8 cellular contexts compared by ENCODE assay signal in genomic region chr12:130031571-130032189, GRCh38.
DNase-seq lines count a peak whose midpoint lies in the region; ATAC-seq, FAIRE-seq and TF ChIP-seq lines count a peak whose summit lies in the region.

No MANE protein-coding gene starts in this region.

- no peak overlapping the region for H3K27ac ChIP-seq in kidney (ENCODE audit: low read depth in 2 of 2, low read length in 2 of 2)

- H3K4me3 ChIP-seq in AG10803 (ENCODE audit: low read length) = no peak overlapping the region
- H3K4me3 ChIP-seq in kidney (ENCODE audit: low read length in 2 of 2) = no peak overlapping the region

- peak; percentile 85 for TF ChIP-seq CTCF in AG10803 (conservative IDR thresholded peaks at IDR 0.05; ENCODE audit: low read length)
- TF ChIP-seq CTCF in kidney (IDR thresholded peaks at IDR 0.05; ENCODE audit: borderline replicate concordance, extremely low read depth, insufficient read depth) = peak; percentile 64

- DNase-seq in AG10803 (ENCODE audit: low read depth) = peak; percentile 6
- peak; percentile 56 for DNase-seq in HT1080 (ENCODE audit: low read depth)
- peak; percentile 18 for DNase-seq in T follicular helper cell (ENCODE audit: low read depth)
- peak; percentile 61 for DNase-seq in astrocyte of the hippocampus (ENCODE audit: low read depth, low spot score)
- DNase-seq in kidney = no peak
- peak; percentile 13 to 45 (median 26) for DNase-seq in stimulated activated CD4-positive, alpha-beta T cell treated with anti-CD3 and anti-CD28 coated beads, TNF-alpha, amount 100 ng/mL, for 4 hours (ENCODE audit: low read depth in 3 of 3)
- DNase-seq in cortex of kidney (lab: John Stamatoyannopoulos, UW) = no peak

- intact Hi-C loops in kidney (cut with DNase I) = no loop called here

- H3K9ac ChIP-seq in kidney (ENCODE audit: low read length in 2 of 2) = no peak overlapping the region

- H3K9me3 ChIP-seq in kidney (ENCODE audit: control insufficient read depth in 1 of 2, low read length in 2 of 2) = no peaks in the 10 kb centered on the region

- no peak for FAIRE-seq in kidney (lab: Jason Lieb, UNC)

- H3K4me1 ChIP-seq in kidney (ENCODE audit: control insufficient read depth in 1 of 2, insufficient read depth in 1 of 2, low read depth in 1 of 2, low read length in 2 of 2) = no peaks in the 10 kb centered on the region

- no peaks in the 10 kb centered on the region for H3K36me3 ChIP-seq in kidney (ENCODE audit: control insufficient read depth in 1 of 2, insufficient read depth in 2 of 2, low read length in 2 of 2)

- peak; percentile 72 for ATAC-seq in GM18499 (IDR thresholded peaks at IDR 0.05; ENCODE audit: insufficient read depth, unreplicated experiment)

Comparison
In these comparisons a context has a peak if more than half of its experiments do, and no peak if none do; other contexts are left out.
1. DNase-seq: peak in AG10803 (single experiment), HT1080 (single experiment), T follicular helper cell (single experiment), astrocyte of the hippocampus (single experiment) and stimulated activated CD4-positive, alpha-beta T cell treated with anti-CD3 and anti-CD28 coated beads, TNF-alpha, amount 100 ng/mL, for 4 hours (3 of 3); none in kidney (single experiment) and cortex of kidney (single experiment).